30 cellular contexts compared by ENCODE assay signal in genomic region chr20:1338096-1338495, GRCh38. TPM values are rescaled to one million over a fixed set of nuclear protein-coding genes. Genes with fewer than 3 reads are reported as not detected.
DNase-seq lines count a peak whose midpoint lies in the region; ATAC-seq and TF ChIP-seq lines count a peak whose summit lies in the region.
"Had no signal": no experiment of that assay in that cellular context is flagged by ENCODE, and none has a peak within 500 bp of the region (broad histone marks: within the 10 kb centered on the region; RNA-seq: fewer than 3 reads in every experiment).

No MANE protein-coding gene starts in this region.

- TF ChIP-seq CTCF in heart left ventricle (IDR thresholded peaks at IDR 0.05) (no peak), dorsolateral prefrontal cortex (IDR thresholded peaks at IDR 0.05 in 54 of 56, conservative IDR thresholded peaks at IDR 0.05 in 2 of 56; ENCODE audit: low read depth in 1 of 56, partially characterized antibody in 56 of 56) (no peak), osteocyte (IDR thresholded peaks at IDR 0.05) (no peak), upper lobe of left lung (IDR thresholded peaks at IDR 0.05) (no peak), foreskin fibroblast (IDR thresholded peaks at IDR 0.05; ENCODE audit: low read depth, low read length) (no peak)

- H3K27me3 Mint-ChIP-seq in osteocyte (ENCODE audit: unreplicated experiment): no peaks in the 10 kb centered on the region
- H3K27me3 Mint-ChIP-seq: B cell had no signal

- no peaks in the 10 kb centered on the region for H3K4me1 Mint-ChIP-seq in osteocyte (ENCODE audit: unreplicated experiment)

- TF ChIP-seq POLR2A in heart left ventricle (IDR thresholded peaks at IDR 0.05) (no peak), upper lobe of left lung (IDR thresholded peaks at IDR 0.05) (no peak)

- H3K27me3 ChIP-seq in heart left ventricle (no peaks in the 10 kb centered on the region), dorsolateral prefrontal cortex (no peaks in the 10 kb centered on the region), upper lobe of left lung (no peaks in the 10 kb centered on the region)
- H3K27me3 ChIP-seq: adrenal gland, tibial artery had no signal

- H3K36me3 Mint-ChIP-seq in osteocyte (ENCODE audit: unreplicated experiment): peaks cover 4% of the 10 kb centered on the region

- H3K27ac Mint-ChIP-seq in osteocyte (ENCODE audit: unreplicated experiment): no peak overlapping the region
- H3K27ac Mint-ChIP-seq: B cell had no signal

- 94 to 100% (median 97%) methylated on average over 5 of the region's 5 CpGs for WGBS in heart left ventricle, 4 donors
- WGBS in upper lobe of left lung, 2 donors: 99 to 100% methylated on average over 2 to 5 of the region's 5 CpGs

- intact Hi-C loops in heart left ventricle (cut with DNase I): loop anchor here in 2 of 10 donors (5.0 kb wide), 3 partner anchors 34 to 54 kb away; partner anchors contain the start of gene FKBP1A (in 1 of the 2)
- intact Hi-C loops in left ventricle myocardium superior (cut with micrococcal nuclease): no loop called here
- intact Hi-C loops in dorsolateral prefrontal cortex (cut with DNase I): no loop called here
- intact Hi-C loops in posterior cingulate gyrus (cut with DNase I): no loop called here

- H3K36me3 ChIP-seq in heart left ventricle (peaks cover 0 to 3% (median 0%) of the 10 kb centered on the region in 9 donors), upper lobe of left lung (peaks cover 0 to 3% (median 0%) of the 10 kb centered on the region in 4 donors)
- H3K36me3 ChIP-seq: adrenal gland had no signal

- H3K9me3 ChIP-seq in heart left ventricle: no peaks in the 10 kb centered on the region
- H3K9me3 ChIP-seq in upper lobe of left lung: no peaks in the 10 kb centered on the region
- H3K9me3 ChIP-seq: A549, adrenal gland, tibial artery had no signal

- H3K4me3 Mint-ChIP-seq in osteocyte (ENCODE audit: unreplicated experiment): no peak overlapping the region
- H3K4me3 Mint-ChIP-seq: activated T-cell treated with anti-CD3 and anti-CD28 coated beads, Interleukin-2, amount 50 U/mL, for 4 hours; B cell had no signal

- TF ChIP-seq EP300 in upper lobe of left lung (IDR thresholded peaks at IDR 0.05): no peak

- ATAC-seq in heart left ventricle: no peak
- ATAC-seq in left ventricle myocardium superior: no peak
- ATAC-seq in upper lobe of left lung (ENCODE audit: low FRiP score in 2 of 2): no peak
- ATAC-seq in GM19023 (IDR thresholded peaks at IDR 0.05; ENCODE audit: unreplicated experiment): no peak
- ATAC-seq: A549; activated T-cell treated with anti-CD3 and anti-CD28 coated beads, Interleukin-2, amount 50 U/mL, for 4 hours; esophagus mucosa had no signal

- H3K9me3 Mint-ChIP-seq in osteocyte (ENCODE audit: unreplicated experiment): no peaks in the 10 kb centered on the region
- H3K9me3 Mint-ChIP-seq: activated T-cell treated with anti-CD3 and anti-CD28 coated beads, Interleukin-2, amount 50 U/mL, for 4 hours had no signal

- H3K27ac ChIP-seq in heart left ventricle (peak overlapping the region; percentile 24 to 83 (median 75)), dorsolateral prefrontal cortex (peak overlapping the region in 38 of 59 donors; percentile 10 to 83 (median 58)), upper lobe of left lung (peak overlapping the region; percentile 70 to 96 (median 81))
- H3K27ac ChIP-seq: A549, tibial artery had no signal

- H3K4me3 ChIP-seq in heart left ventricle (no peak overlapping the region), dorsolateral prefrontal cortex (no peak overlapping the region), upper lobe of left lung (no peak overlapping the region), foreskin fibroblast (ENCODE audit: low read depth in 1 of 2, low read length in 2 of 2) (no peak overlapping the region)
- H3K4me3 ChIP-seq: A549, adrenal gland, tibial artery had no signal

- DNase-seq in heart left ventricle (peak in 1 of 5 donors; percentile 11), left ventricle myocardium superior (no peak), dorsolateral prefrontal cortex (no peak), osteocyte (ENCODE audit: extremely low spot score, unreplicated experiment) (peak; percentile 69), upper lobe of left lung (no peak), posterior cingulate gyrus (no peak), foreskin fibroblast (no peak)
- DNase-seq: activated CD4-positive, CD25-positive, alpha-beta regulatory T cell treated with anti-CD3 and anti-CD28 coated beads, Interleukin-2, amount 50 U/mL, for 72 hours; activated naive CD4-positive, alpha-beta T cell treated with Interleukin-2 at 50 U/mL for 16 hours; activated T-cell treated with anti-CD3 and anti-CD28 coated beads, Interleukin-2, amount 50 U/mL, for 4 hours; DMS79; effector memory CD4-positive, alpha-beta T cell; KG1; mesendoderm; MM.1S; NCI-H1436; NCI-H446; nucleus accumbens; OCI-M1; retina; SHP77; stimulated activated CD4-positive, alpha-beta T cell treated with anti-CD3 and anti-CD28 coated beads, Interleukin-12 subunit alpha, Interleukin-12 subunit beta, amount 100 ng/mL, for 4 hours; stimulated activated CD4-positive, alpha-beta T cell treated with anti-CD3 and anti-CD28 coated beads, Interleukin-4, amount 100 ng/mL, for 24 hours; stimulated activated naive CD4-positive, alpha-beta T cell treated with Interleukin-2 at 50 U/mL for 16 hours; tibial artery had no signal

- peaks cover 9 to 49% (median 28%) of the 10 kb centered on the region in 12 donors for H3K4me1 ChIP-seq in heart left ventricle
- H3K4me1 ChIP-seq in upper lobe of left lung: peaks cover 34 to 53% (median 50%) of the 10 kb centered on the region in 4 donors

RNA-seq across cellular contexts. Expression of gene SDCBP2, which starts 9.2 kb away (rescaled TPM):
- total RNA-seq in heart left ventricle: 1 to 10 TPM in 8 of 9 donors, under 1 TPM in 1; 0.65 to 4.2 (median 2.1) TPM
- 1 to 10 TPM; 1.8 to 3.6 TPM for polyA plus RNA-seq in heart left ventricle
- total RNA-seq in left ventricle myocardium superior: 1.5 TPM
- 10 to 100 TPM in 118 of 120 experiments, 1 to 10 TPM in 2; 6.5 to 34.6 (median 21.2) TPM for total RNA-seq in dorsolateral prefrontal cortex
- 0.97 and 1.6 TPM in 2 replicates for total RNA-seq in osteocyte
- 10 to 100 TPM in 5 of 6 donors, 1 to 10 TPM in 1; 6.3 to 34.0 (median 15.9) TPM for total RNA-seq in upper lobe of left lung

RNA-seq across cellular contexts. Expression of gene FKBP1A, which starts 54.8 kb away (rescaled TPM):
- total RNA-seq in heart left ventricle: 100 to 1,000 TPM in 8 of 9 donors, 10 to 100 TPM in 1; 71.3 to 316 (median 144) TPM
- 100 to 1,000 TPM in 1 of 2 donors, 10 to 100 TPM in 1; 89.6 to 401 TPM for polyA plus RNA-seq in heart left ventricle
- 135 TPM for total RNA-seq in left ventricle myocardium superior
- 100 to 1,000 TPM; 106 to 317 (median 196) TPM for total RNA-seq in dorsolateral prefrontal cortex
- 180 and 187 TPM in 2 replicates for total RNA-seq in osteocyte
- 100 to 1,000 TPM in 5 of 6 donors, 10 to 100 TPM in 1; 75.4 to 328 (median 160) TPM for total RNA-seq in upper lobe of left lung
